ENCODE assay signal across 8 cellular contexts in the genomic region with DNA sequence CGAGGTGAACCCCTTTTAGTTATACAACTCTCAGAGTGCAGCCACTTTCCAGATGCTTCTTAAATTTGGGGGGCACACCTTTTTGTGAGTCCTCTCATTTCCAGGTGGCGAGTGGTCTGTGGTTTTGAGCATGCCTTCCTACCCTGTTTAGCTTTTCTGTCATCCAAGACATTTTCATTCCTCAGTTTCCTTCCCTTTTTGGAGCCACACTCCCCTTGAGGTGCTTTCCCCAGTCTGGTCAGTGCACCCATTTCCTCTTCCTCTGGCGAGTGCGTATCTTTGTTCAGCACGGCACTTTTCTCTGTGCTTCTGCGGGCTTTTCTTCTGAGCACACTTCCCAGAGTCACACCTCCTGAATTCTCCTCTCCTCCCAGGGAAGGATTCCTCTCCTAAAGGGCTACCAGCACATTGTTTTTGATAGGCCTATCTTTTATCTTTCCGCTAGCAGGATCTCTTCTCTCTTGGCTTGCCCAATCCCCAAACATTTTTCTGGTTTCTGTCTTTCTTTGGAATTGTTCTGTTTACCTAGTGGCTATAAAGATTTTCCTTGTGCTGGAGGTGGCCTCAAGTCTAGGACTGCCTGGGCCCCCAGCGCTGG. TPM values are rescaled to one million over a fixed set of nuclear protein-coding genes. Genes with fewer than 3 reads are reported as not detected.
DNase-seq lines count a peak whose midpoint lies in the region; ATAC-seq and TF ChIP-seq lines count a peak whose summit lies in the region.

No MANE protein-coding gene starts in this region.

- H3K4me2 ChIP-seq in OCI-LY1 (ENCODE audit: low read length): peak overlapping the region; percentile 98

- peak overlapping the region; percentile 87 for H3K9ac ChIP-seq in OCI-LY1 (ENCODE audit: low read length)

- no peak overlapping the region for H2AFZ ChIP-seq in OCI-LY1 (ENCODE audit: low read length)

- H3K79me2 ChIP-seq in OCI-LY1 (ENCODE audit: insufficient read depth, low read length): peaks cover 48% of the 10 kb centered on the region

- H3K27me3 ChIP-seq in OCI-LY1 (ENCODE audit: insufficient read depth, low read length): no peaks in the 10 kb centered on the region

- H3K36me3 ChIP-seq in OCI-LY1 (ENCODE audit: insufficient read depth, low read length): peaks cover 9% of the 10 kb centered on the region; the same call in 1 of the 2 replicates

- ATAC-seq in GM21423 (IDR thresholded peaks at IDR 0.05; ENCODE audit: unreplicated experiment): no peak

- no peaks in the 10 kb centered on the region for H3K9me3 ChIP-seq in OCI-LY1 (ENCODE audit: low read length)

- 0 out of 2 replicates have a peak, but pooled peaks cover 4% of the 10 kb centered on the region for H3F3A ChIP-seq in OCI-LY1 (ENCODE audit: insufficient read depth, low read length)

- DNase-seq in GM10266 (ENCODE audit: extremely low spot score) (peak; percentile 38), amniotic epithelial cell (ENCODE audit: low read depth) (peak; percentile 78), iPS-NIHi7 (ENCODE audit: extremely low spot score) (peak; percentile 20), NCI-H2107 (lab: John Stamatoyannopoulos, UW) (no peak), occipital lobe (lab: John Stamatoyannopoulos, UW) (no peak)
- DNase-seq in stimulated activated CD4-positive, alpha-beta T cell treated with anti-CD3 and anti-CD28 coated beads, TNF-alpha, amount 100 ng/mL, for 24 hours (ENCODE audit: low read depth in 3 of 3): peak in 2 of 3 experiments; percentile 5 to 14

- H3K4me3 ChIP-seq in OCI-LY1 (ENCODE audit: low read depth, low read length, poor library complexity, severe bottlenecking): peak overlapping the region; percentile 87

- peaks cover 62% of the 10 kb centered on the region for H3K4me1 ChIP-seq in OCI-LY1 (ENCODE audit: insufficient read depth, low read length, severe bottlenecking)

- H3K27ac ChIP-seq in OCI-LY1 (ENCODE audit: low read depth, low read length, poor library complexity, severe bottlenecking): peak overlapping the region; percentile 52

- H3K9me2 ChIP-seq in OCI-LY1 (ENCODE audit: low read depth, low read length): no peaks in the 10 kb centered on the region

- TF ChIP-seq CTCF in GM10266 (IDR thresholded peaks at IDR 0.05; ENCODE audit: control insufficient read depth, insufficient read depth, low read depth, missing control alignments) (no peak), OCI-LY1 (IDR thresholded peaks at IDR 0.05; ENCODE audit: low read length) (no peak)

- H4K20me1 ChIP-seq in OCI-LY1 (ENCODE audit: insufficient read depth, low read length): no peaks in the 10 kb centered on the region

RNA-seq across cellular contexts. Expression of gene PHF20, which starts 1.4 kb away (rescaled TPM):
- 46.3 TPM for total RNA-seq in occipital lobe

RNA-seq across cellular contexts. Expression of gene RBM39, which starts 31.2 kb away (rescaled TPM):
- total RNA-seq in occipital lobe: 490 TPM

Comparison
In these comparisons a context has a peak if more than half of its experiments do, and no peak if none do; other contexts are left out.
1. DNase-seq: peak in GM10266 (single experiment), amniotic epithelial cell (single experiment), iPS-NIHi7 (single experiment) and stimulated activated CD4-positive, alpha-beta T cell treated with anti-CD3 and anti-CD28 coated beads, TNF-alpha, amount 100 ng/mL, for 24 hours (2 of 3); none in NCI-H2107 (single experiment) and occipital lobe (single experiment).